ENCODE assay signal across 21 cellular contexts in genomic region chr1:77489910-77490309, GRCh38.
DNase-seq lines count a peak whose midpoint lies in the region; ATAC-seq, FAIRE-seq and TF ChIP-seq lines count a peak whose summit lies in the region.
"Had no signal": no experiment of that assay in that cellular context is flagged by ENCODE, and none has a peak within 500 bp of the region (broad histone marks: within the 10 kb centered on the region; RNA-seq: fewer than 3 reads in every experiment).

No MANE protein-coding gene starts in this region.

- FAIRE-seq in GM19239 (lab: Jason Lieb, UNC) = no peak
- FAIRE-seq: colon, endothelial cell of umbilical vein, GM18507, small intestine had no signal

- H3K27me3 Mint-ChIP-seq in HFFc6 (ENCODE audit: insufficient read depth) = no peaks in the 10 kb centered on the region
- H3K27me3 Mint-ChIP-seq: activated naive CD8-positive, alpha-beta T cell treated with anti-CD3 and anti-CD28 coated beads, Interleukin-2, amount 50 U/mL, for 24 hours; stimulated activated naive B cell treated with anti-CD40 and anti-IgM and Interleukin-4, amounts not matched to agents 10 μg/mL and 1 μg/mL and 100 μg/mL, for 72 hours had no signal

- no peak overlapping the region for H3K4me3 ChIP-seq in cardiac fibroblast (replicated peaks in 1 of 2; ENCODE audit: low read depth in 2 of 2, low read length in 2 of 2)
- H3K4me3 ChIP-seq: heart left ventricle, mucosa of descending colon, SK-N-MC, upper lobe of right lung had no signal

- H3K4me3 Mint-ChIP-seq in HFFc6 = no peak overlapping the region
- H3K4me3 Mint-ChIP-seq: activated naive CD8-positive, alpha-beta T cell treated with anti-CD3 and anti-CD28 coated beads, Interleukin-2, amount 50 U/mL, for 24 hours; activated T-cell treated with anti-CD3 and anti-CD28 coated beads, Interleukin-2, amount 50 U/mL, for 72 hours; stimulated activated naive B cell treated with anti-CD40 and anti-IgM and Interleukin-4, amounts not matched to agents 10 μg/mL and 1 μg/mL and 100 μg/mL, for 72 hours had no signal

- DNase-seq in AG08395 (ENCODE audit: low spot score) (peak; percentile 58), HFFc6 (peak; percentile 63), cardiac fibroblast (ENCODE audit: low read depth in 2 of 2) (peak; percentile 41 to 80), kidney glomerular epithelial cell (lab: John Stamatoyannopoulos, UW) (peak; percentile 17), GM19239 (ENCODE audit: insufficient read length, low spot score) (no peak), activated T-cell treated with anti-CD3 and anti-CD28 coated beads for 4 hours (no peak)
- no peak for DNase-seq in activated T-cell treated with anti-CD3 and anti-CD28 coated beads, Interleukin-2, amount 50 U/mL, for 1 hour
- DNase-seq: activated CD4-positive, alpha-beta T cell treated with anti-CD3 and anti-CD28 coated beads, Interleukin-2, amount 50 U/mL, for 4 hours; activated naive CD8-positive, alpha-beta T cell treated with anti-CD3 and anti-CD28 coated beads, Interleukin-2, amount 50 U/mL, for 24 hours; activated T-cell treated with anti-CD3 and anti-CD28 coated beads, Interleukin-2, amount 50 U/mL, for 72 hours; heart left ventricle; KG1; mucosa of descending colon; small intestine; stimulated activated naive B cell treated with anti-CD40 and anti-IgM and Interleukin-4, amounts not matched to agents 10 μg/mL and 1 μg/mL and 100 μg/mL, for 72 hours; upper lobe of right lung had no signal

- H3K36me3 Mint-ChIP-seq in HFFc6 (ENCODE audit: low read depth) = peaks cover 19% of the 10 kb centered on the region
- H3K36me3 Mint-ChIP-seq: stimulated activated naive B cell treated with anti-CD40 and anti-IgM and Interleukin-4, amounts not matched to agents 10 μg/mL and 1 μg/mL and 100 μg/mL, for 72 hours had no signal

- TF ChIP-seq CTCF in HFFc6 (IDR thresholded peaks at IDR 0.05) = no peak
- TF ChIP-seq CTCF in cardiac fibroblast (IDR thresholded peaks at IDR 0.05; ENCODE audit: low read depth, low read length) = no peak

- peak overlapping the region; percentile 54 for H3K27ac Mint-ChIP-seq in HFFc6
- H3K27ac Mint-ChIP-seq: activated naive CD8-positive, alpha-beta T cell treated with anti-CD3 and anti-CD28 coated beads, Interleukin-2, amount 50 U/mL, for 24 hours; activated T-cell treated with anti-CD3 and anti-CD28 coated beads, Interleukin-2, amount 50 U/mL, for 72 hours; stimulated activated naive B cell treated with anti-CD40 and anti-IgM and Interleukin-4, amounts not matched to agents 10 μg/mL and 1 μg/mL and 100 μg/mL, for 72 hours had no signal

- H3K4me1 Mint-ChIP-seq in HFFc6 (ENCODE audit: low read depth) = peaks cover 22% of the 10 kb centered on the region
- H3K4me1 Mint-ChIP-seq: activated naive CD8-positive, alpha-beta T cell treated with anti-CD3 and anti-CD28 coated beads, Interleukin-2, amount 50 U/mL, for 24 hours; stimulated activated naive B cell treated with anti-CD40 and anti-IgM and Interleukin-4, amounts not matched to agents 10 μg/mL and 1 μg/mL and 100 μg/mL, for 72 hours had no signal

- no peaks in the 10 kb centered on the region for H3K9me3 Mint-ChIP-seq in HFFc6
- H3K9me3 Mint-ChIP-seq: activated naive CD8-positive, alpha-beta T cell treated with anti-CD3 and anti-CD28 coated beads, Interleukin-2, amount 50 U/mL, for 24 hours; activated T-cell treated with anti-CD3 and anti-CD28 coated beads, Interleukin-2, amount 50 U/mL, for 72 hours; stimulated activated naive B cell treated with anti-CD40 and anti-IgM and Interleukin-4, amounts not matched to agents 10 μg/mL and 1 μg/mL and 100 μg/mL, for 72 hours had no signal

- no peak for ATAC-seq in GM18498 (IDR thresholded peaks at IDR 0.05; ENCODE audit: unreplicated experiment)
- ATAC-seq: activated naive CD8-positive, alpha-beta T cell treated with anti-CD3 and anti-CD28 coated beads, Interleukin-2, amount 50 U/mL, for 24 hours; activated T-cell treated with anti-CD3 and anti-CD28 coated beads, Interleukin-2, amount 50 U/mL, for 72 hours; heart left ventricle; mucosa of descending colon; stimulated activated naive B cell treated with anti-CD40 and anti-IgM and Interleukin-4, amounts not matched to agents 10 μg/mL and 1 μg/mL and 100 μg/mL, for 72 hours; upper lobe of right lung had no signal

Comparison
In these comparisons a context has a peak if more than half of its experiments do, and no peak if none do; other contexts are left out.
1. DNase-seq: peak in AG08395 (single experiment), HFFc6 (single experiment), cardiac fibroblast (2 of 2) and kidney glomerular epithelial cell (single experiment); none in GM19239 (single experiment), activated T-cell treated with anti-CD3 and anti-CD28 coated beads for 4 hours (single experiment) and activated T-cell treated with anti-CD3 and anti-CD28 coated beads, Interleukin-2, amount 50 U/mL, for 1 hour (single experiment).